Comparison of ENCODE assay signal across 8 cellular contexts in genomic region chr2:27262379-27263286, GRCh38. TPM values are rescaled to one million over a fixed set of nuclear protein-coding genes. Genes with fewer than 3 reads are reported as not detected.
DNase-seq lines count a peak whose midpoint lies in the region; ATAC-seq and TF ChIP-seq lines count a peak whose summit lies in the region.

A gene with protein sequence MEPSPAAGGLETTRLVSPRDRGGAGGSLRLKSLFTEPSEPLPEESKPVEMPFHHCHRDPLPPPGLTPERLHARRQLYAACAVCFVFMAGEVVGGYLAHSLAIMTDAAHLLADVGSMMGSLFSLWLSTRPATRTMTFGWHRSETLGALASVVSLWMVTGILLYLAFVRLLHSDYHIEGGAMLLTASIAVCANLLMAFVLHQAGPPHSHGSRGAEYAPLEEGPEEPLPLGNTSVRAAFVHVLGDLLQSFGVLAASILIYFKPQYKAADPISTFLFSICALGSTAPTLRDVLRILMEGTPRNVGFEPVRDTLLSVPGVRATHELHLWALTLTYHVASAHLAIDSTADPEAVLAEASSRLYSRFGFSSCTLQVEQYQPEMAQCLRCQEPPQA (minus strand): TSS chr2:27263047. CDS start chr2:27262906, 141 bp downstream.

- peak within 1 kb of the TSS; percentile 52 for H3K4me3 ChIP-seq in OCI-LY1 (ENCODE audit: low read depth, low read length, poor library complexity, severe bottlenecking)
- H3K4me3 ChIP-seq in gastroesophageal sphincter, result peak within 1 kb of the TSS; percentile 7 to 55
- H3K4me3 ChIP-seq in osteoblast (ENCODE audit: insufficient read depth, low read length), result peak within 1 kb of the TSS; percentile 57
- peak within 1 kb of the TSS; percentile 64 to 95 for H3K4me3 ChIP-seq in testis

- no peaks in the 10 kb centered on the region for H3K79me2 ChIP-seq in OCI-LY1 (ENCODE audit: insufficient read depth, low read length)
- no peaks in the 10 kb centered on the region for H3K79me2 ChIP-seq in osteoblast (ENCODE audit: insufficient read depth, low read length)

- H3K27ac ChIP-seq in OCI-LY1 (ENCODE audit: low read depth, low read length, poor library complexity, severe bottlenecking) (no peak within 1 kb of the TSS), gastroesophageal sphincter (no peak within 1 kb of the TSS), osteoblast (ENCODE audit: low read depth, low read length) (no peak within 1 kb of the TSS), testis (peak within 1 kb of the TSS in 1 of 2 donors; percentile 72)

- WGBS in gastroesophageal sphincter (ENCODE audit: low coverage in 1 of 2), 2 donors, result no CpG with 5 or more reads among the region's 96 CpGs
- WGBS in testis, 2 donors, result 0 to 2% methylated on average over 10 to 67 of the region's 96 CpGs

- TF ChIP-seq CTCF in OCI-LY1 (IDR thresholded peaks at IDR 0.05; ENCODE audit: low read length) (no peak), gastroesophageal sphincter (IDR thresholded peaks at IDR 0.05) (no peak), osteoblast (IDR thresholded peaks at IDR 0.05; ENCODE audit: extremely low read depth, low read depth, low read length) (no peak), testis (IDR thresholded peaks at IDR 0.05) (no peak)

- H3K9me2 ChIP-seq in OCI-LY1 (ENCODE audit: low read depth, low read length), result no peaks in the 10 kb centered on the region

- H4K20me1 ChIP-seq in OCI-LY1 (ENCODE audit: insufficient read depth, low read length) (no peaks in the 10 kb centered on the region), osteoblast (ENCODE audit: insufficient read depth, low read length) (peaks cover 2% of the 10 kb centered on the region)

- H3K27me3 ChIP-seq in OCI-LY1 (ENCODE audit: insufficient read depth, low read length), result peaks cover 23% of the 10 kb centered on the region
- peaks cover 100% of the 10 kb centered on the region for H3K27me3 ChIP-seq in gastroesophageal sphincter
- H3K27me3 ChIP-seq in osteoblast (ENCODE audit: insufficient read depth, low read length), result peaks cover 77% of the 10 kb centered on the region
- H3K27me3 ChIP-seq in testis, result no peaks in the 10 kb centered on the region

- H2AFZ ChIP-seq in OCI-LY1 (ENCODE audit: low read length), result no peak within 1 kb of the TSS
- no peak within 1 kb of the TSS for H2AFZ ChIP-seq in osteoblast (ENCODE audit: low read length)

- H3K4me2 ChIP-seq in OCI-LY1 (ENCODE audit: low read length), result peak within 1 kb of the TSS; percentile 74
- H3K4me2 ChIP-seq in osteoblast (ENCODE audit: insufficient read depth, low read length), result peak within 1 kb of the TSS; percentile 56

- H3K9me3 ChIP-seq in OCI-LY1 (ENCODE audit: low read length) (no peaks in the 10 kb centered on the region), gastroesophageal sphincter (no peaks in the 10 kb centered on the region), osteoblast (ENCODE audit: low read depth, low read length) (no peaks in the 10 kb centered on the region), testis (no peaks in the 10 kb centered on the region)

- intact Hi-C loops in testis (cut with DNase I; ENCODE audit: low total_unique reads), result no loop called here

- H3K4me1 ChIP-seq in OCI-LY1 (ENCODE audit: insufficient read depth, low read length, severe bottlenecking) (peaks cover 20% of the 10 kb centered on the region), gastroesophageal sphincter (peaks cover 0 to 42% (median 34%) of the 10 kb centered on the region in 3 donors), osteoblast (ENCODE audit: insufficient read depth, low read length) (no peaks in the 10 kb centered on the region), testis (peaks cover 22% of the 10 kb centered on the region)

- TF ChIP-seq EP300 in gastroesophageal sphincter (IDR thresholded peaks at IDR 0.05), result no peak

- DNase-seq in SIG-M5 treated with dmso at 0.1 percent for 504 hours (lab: John Stamatoyannopoulos, UW; ENCODE audit: unreplicated experiment) (peak; percentile 27), SIG-M5 (lab: John Stamatoyannopoulos, UW) (no peak), osteoblast (ENCODE audit: insufficient read length, low spot score, missing footprints) (peak; percentile 97), testis (peak; percentile 92)
- DNase-seq in activated T-helper 1 cell treated with anti-CD3 and anti-CD28 coated beads, Interleukin-2, amount 50 U/mL, for 16 hours (ENCODE audit: low read depth in 1 of 2, low spot score in 1 of 2), result peak; percentile 33 to 51

- no peak within 1 kb of the TSS for H3K9ac ChIP-seq in OCI-LY1 (ENCODE audit: low read length)

- TF ChIP-seq POLR2A in gastroesophageal sphincter (IDR thresholded peaks at IDR 0.05) (no peak), testis (IDR thresholded peaks at IDR 0.05) (no peak)

- no peaks in the 10 kb centered on the region for H3F3A ChIP-seq in OCI-LY1 (ENCODE audit: insufficient read depth, low read length)

- no peaks in the 10 kb centered on the region for H3K36me3 ChIP-seq in OCI-LY1 (ENCODE audit: insufficient read depth, low read length)
- no peaks in the 10 kb centered on the region for H3K36me3 ChIP-seq in gastroesophageal sphincter
- no peaks in the 10 kb centered on the region for H3K36me3 ChIP-seq in osteoblast (ENCODE audit: insufficient read depth, low read length)
- no peaks in the 10 kb centered on the region for H3K36me3 ChIP-seq in testis (ENCODE audit: low read depth, missing control alignments)

- ATAC-seq in gastroesophageal sphincter (peak; percentile 38), HG03571 (IDR thresholded peaks at IDR 0.05; ENCODE audit: unreplicated experiment) (no peak)

RNA-seq across cellular contexts. Expression of the gene that starts here (rescaled TPM):
- total RNA-seq in gastroesophageal sphincter (not detected), osteoblast (under 0.01 and 0.88 TPM in 2 replicates), testis (100 to 1,000 TPM; 130 to 160 TPM)
- 111 TPM for polyA plus RNA-seq in testis (ENCODE audit: insufficient read depth, low read depth, low replicate concordance)

Comparison
In these comparisons a context has a peak if more than half of its experiments do, and no peak if none do; other contexts are left out.
1. RNA of the gene that starts here (total RNA-seq): 130 to 160 TPM in testis; not detected in gastroesophageal sphincter and under 0.01 to 0.88 TPM in osteoblast; every median in the first group is over 10 times any median in the second.
2. Peak in ATAC-seq and H3K4me3 ChIP-seq in gastroesophageal sphincter; RNA of the gene not detected or under 1 TPM.
3. Peak in DNase-seq, H3K4me3 ChIP-seq and H3K4me2 ChIP-seq in osteoblast; RNA of the gene not detected or under 1 TPM.
4. Peak in every context shown above with its lines, with median percentiles within 50 percentile points of each other: H3K4me3 ChIP-seq.